11 cellular contexts compared by ENCODE assay signal in genomic region chr15:90291679-90292356, GRCh38. TPM values are rescaled to one million over a fixed set of nuclear protein-coding genes. Genes with fewer than 3 reads are reported as not detected.
A peak's percentile ranks its signal among the peaks of the same experiment; 100 is the strongest.
DNase-seq lines count a peak whose midpoint lies in the region; ATAC-seq and TF ChIP-seq lines count a peak whose summit lies in the region.
"Had no signal": no experiment of that assay in that cellular context is flagged by ENCODE, and none has a peak within 500 bp of the region (broad histone marks: within the 10 kb centered on the region; RNA-seq: fewer than 3 reads in every experiment).

No MANE protein-coding gene starts in this region.

- peaks cover 6% of the 10 kb centered on the region; the same call in 1 of the 2 replicates for H3K4me1 ChIP-seq in SJCRH30
- H3K4me1 ChIP-seq in neuronal stem cell (ENCODE audit: control insufficient read depth in 2 of 2, insufficient read depth in 1 of 2, low read depth in 1 of 2, low read length in 2 of 2) = no peaks in the 10 kb centered on the region
- no peaks in the 10 kb centered on the region for H3K4me1 ChIP-seq in ovary (ENCODE audit: insufficient read depth)

- H4K8ac ChIP-seq in neuronal stem cell (ENCODE audit: low read depth, low read length) = no peak overlapping the region

- TF ChIP-seq EP300 in ovary (IDR thresholded peaks at IDR 0.05) = no peak

- no peak overlapping the region for H2BK120ac ChIP-seq in neuronal stem cell (ENCODE audit: low read depth, low read length)

- peak; percentile 59 for DNase-seq in activated CD4-positive, alpha-beta T cell treated with anti-CD3 and anti-CD28 coated beads for 48 hours
- no peak for DNase-seq in activated CD4-positive, alpha-beta T cell treated with anti-CD3 and anti-CD28 coated beads for 1 hour
- peak; percentile 19 for DNase-seq in HT1080 (ENCODE audit: low read depth)
- DNase-seq in SJCRH30 = peak; percentile 80 to 87
- DNase-seq in neuronal stem cell (ENCODE audit: low spot score) = no peak
- DNase-seq in ovary = no peak
- DNase-seq: CD8-positive, alpha-beta T cell; stimulated activated CD4-positive, alpha-beta T cell treated with anti-CD3 and anti-CD28 coated beads, Interleukin-12 subunit alpha, Interleukin-12 subunit beta, amount 100 ng/mL, for 4 hours had no signal

- H2BK15ac ChIP-seq in neuronal stem cell (ENCODE audit: low read length) = no peak overlapping the region

- H3K27ac ChIP-seq in SJCRH30 = no peak overlapping the region
- no peak overlapping the region for H3K27ac ChIP-seq in neuronal stem cell (replicated peaks; ENCODE audit: low read length)
- H3K27ac ChIP-seq in ovary = no peak overlapping the region
- H3K27ac ChIP-seq: vagina had no signal

- no peak overlapping the region for H2AFZ ChIP-seq in neuronal stem cell (ENCODE audit: low read length)

- peak overlapping the region; percentile 75 for H2BK5ac ChIP-seq in neuronal stem cell (ENCODE audit: low read length)

- TF ChIP-seq POLR2A in ovary (IDR thresholded peaks at IDR 0.05) = no peak

- H2AK5ac ChIP-seq in neuronal stem cell (ENCODE audit: low read depth, low read length) = no peak overlapping the region

- no peak overlapping the region for H3K9ac ChIP-seq in neuronal stem cell (ENCODE audit: low read depth, low read length, poor library complexity)

- H3K79me1 ChIP-seq in neuronal stem cell (ENCODE audit: low read depth, low read length) = peaks cover 1% of the 10 kb centered on the region

- no peaks in the 10 kb centered on the region for H3K27me3 ChIP-seq in SJCRH30
- no peaks in the 10 kb centered on the region for H3K27me3 ChIP-seq in neuronal stem cell (ENCODE audit: control insufficient read depth in 3 of 3, insufficient read depth in 3 of 3, low read depth in 1 of 3, low read length in 3 of 3)
- no peaks in the 10 kb centered on the region for H3K27me3 ChIP-seq in ovary
- H3K27me3 ChIP-seq: vagina had no signal

- no peaks in the 10 kb centered on the region for H3K36me3 ChIP-seq in SJCRH30
- no peaks in the 10 kb centered on the region for H3K36me3 ChIP-seq in neuronal stem cell (replicated peaks in 1 of 2; ENCODE audit: control insufficient read depth in 2 of 2, insufficient read depth in 2 of 2, low read length in 2 of 2)
- no peaks in the 10 kb centered on the region for H3K36me3 ChIP-seq in ovary
- H3K36me3 ChIP-seq: vagina had no signal

- H2BK12ac ChIP-seq in neuronal stem cell (ENCODE audit: low read length) = no peak overlapping the region

- no peak overlapping the region for H3K23ac ChIP-seq in neuronal stem cell (ENCODE audit: low read depth, low read length, poor library complexity)

- no peaks in the 10 kb centered on the region for H3K9me3 ChIP-seq in SJCRH30 (replicated peaks)
- H3K9me3 ChIP-seq in neuronal stem cell (replicated peaks in 1 of 2; ENCODE audit: control insufficient read depth in 2 of 2, insufficient read depth in 1 of 2, low read depth in 1 of 2, low read length in 2 of 2) = no peaks in the 10 kb centered on the region
- H3K9me3 ChIP-seq in ovary = no peaks in the 10 kb centered on the region
- H3K9me3 ChIP-seq: vagina had no signal

- H3K4ac ChIP-seq in neuronal stem cell (ENCODE audit: low read length) = no peak overlapping the region

- H4K91ac ChIP-seq in neuronal stem cell (ENCODE audit: low read depth, low read length, poor library complexity) = no peak overlapping the region

- no peak overlapping the region for H3K18ac ChIP-seq in neuronal stem cell (ENCODE audit: low read length)

- WGBS in neuronal stem cell (ENCODE audit: extremely low coverage in 2 of 2, insufficient read length in 2 of 2, insufficient replicate concordance in 1 of 2), 2 donors = no CpG with 5 or more reads among the region's 16 CpGs
- 75 to 78% (median 78%) methylated on average over 16 of the region's 16 CpGs for WGBS in ovary, 3 donors

- H3K14ac ChIP-seq in neuronal stem cell (ENCODE audit: low read length) = peak overlapping the region; percentile 82

- no peak overlapping the region for H3K4me3 ChIP-seq in SJCRH30
- no peak overlapping the region for H3K4me3 ChIP-seq in neuronal stem cell (ENCODE audit: low read length in 2 of 2)
- H3K4me3 ChIP-seq in ovary = no peak overlapping the region
- H3K4me3 ChIP-seq: vagina had no signal

- TF ChIP-seq CTCF in ovary (IDR thresholded peaks at IDR 0.05) = no peak

- intact Hi-C loops in ovary (cut with DNase I) = no loop called here

- no peak overlapping the region for H3K4me2 ChIP-seq in neuronal stem cell (ENCODE audit: insufficient read depth, low read length, poor library complexity, severe bottlenecking)

- no peak for ATAC-seq in HG03521 (IDR thresholded peaks at IDR 0.05; ENCODE audit: unreplicated experiment)
- ATAC-seq in GM21390 (IDR thresholded peaks at IDR 0.05; ENCODE audit: unreplicated experiment) = no peak
- ATAC-seq: CD8-positive, alpha-beta T cell had no signal

RNA-seq across cellular contexts. Expression of gene NGRN, which starts 26.3 kb away (rescaled TPM):
- 65.3 and 82.5 TPM in 2 replicates for total RNA-seq in HT1080 (2014; rRNA removed; shearing (Covaris generic))
- polyA plus RNA-seq in HT1080 (2015; cell fraction: cytosol; rRNA removed) = 52.5 and 56.2 TPM in 2 replicates
- polyA plus RNA-seq in HT1080 (2015; cell fraction: nucleus; rRNA removed) = 35.0 and 35.2 TPM in 2 replicates
- 88.9 and 93.4 TPM in 2 replicates for total RNA-seq in SJCRH30 (2014; rRNA removed; shearing (Covaris generic))
- 106 TPM for polyA plus RNA-seq in neuronal stem cell (2013, experiment 1 of 2)
- polyA plus RNA-seq in neuronal stem cell (2013, experiment 2 of 2) = 104 TPM
- 100 to 1,000 TPM in 3 of 7 donors, 10 to 100 TPM in 4; 52.8 to 111 (median 86.0) TPM for total RNA-seq in ovary
- 100 to 1,000 TPM in 1 of 2 donors, 10 to 100 TPM in 1; 69.8 to 112 TPM for polyA plus RNA-seq in ovary

RNA-seq across cellular contexts. Expression of gene TTLL13, which starts 42.5 kb away (rescaled TPM):
- total RNA-seq in HT1080 (2014; rRNA removed; shearing (Covaris generic)) = not detected in 2 replicates
- 0.09 TPM in 1 of 2 replicates, not detected in the other for polyA plus RNA-seq in HT1080 (2015; cell fraction: cytosol; rRNA removed)
- polyA plus RNA-seq in HT1080 (2015; cell fraction: nucleus; rRNA removed) = 0.14 and 0.19 TPM in 2 replicates
- total RNA-seq in SJCRH30 (2014; rRNA removed; shearing (Covaris generic)) = not detected in 2 replicates
- polyA plus RNA-seq in neuronal stem cell (2013, experiment 1 of 2) = 0.32 TPM
- polyA plus RNA-seq in neuronal stem cell (2013, experiment 2 of 2) = 0.10 TPM
- under 1 TPM in 3 of 7 donors, not detected in 4; 0.10 to 0.15 (median 0.13) TPM for total RNA-seq in ovary
- under 1 TPM; 0.04 to 0.33 TPM for polyA plus RNA-seq in ovary
- total RNA-seq: vagina had no signal

RNA-seq across cellular contexts. Expression of gene GDPGP1, which starts 57.8 kb away (rescaled TPM):
- total RNA-seq in HT1080 (2014; rRNA removed; shearing (Covaris generic)) = 6.3 and 6.4 TPM in 2 replicates
- 2.9 and 3.8 TPM in 2 replicates for polyA plus RNA-seq in HT1080 (2015; cell fraction: cytosol; rRNA removed)
- 5.5 and 6.9 TPM in 2 replicates for polyA plus RNA-seq in HT1080 (2015; cell fraction: nucleus; rRNA removed)
- total RNA-seq in SJCRH30 (2014; rRNA removed; shearing (Covaris generic)) = 1.8 and 2.7 TPM in 2 replicates
- polyA plus RNA-seq in neuronal stem cell (2013, experiment 1 of 2) = 1.2 TPM
- polyA plus RNA-seq in neuronal stem cell (2013, experiment 2 of 2) = 1.6 TPM
- total RNA-seq in ovary = 1 to 10 TPM; 2.5 to 9.3 (median 8.3) TPM
- 1 to 10 TPM; 2.0 to 3.0 TPM for polyA plus RNA-seq in ovary

RNA-seq across cellular contexts. Expression of gene CIB1, which starts 58.1 kb away (rescaled TPM):
- 44.5 and 65.7 TPM in 2 replicates for total RNA-seq in HT1080 (2014; rRNA removed; shearing (Covaris generic))
- polyA plus RNA-seq in HT1080 (2015; cell fraction: cytosol; rRNA removed) = 68.5 and 86.5 TPM in 2 replicates
- 34.1 and 47.6 TPM in 2 replicates for polyA plus RNA-seq in HT1080 (2015; cell fraction: nucleus; rRNA removed)
- total RNA-seq in SJCRH30 (2014; rRNA removed; shearing (Covaris generic)) = 12.7 and 15.6 TPM in 2 replicates
- 18.7 TPM for polyA plus RNA-seq in neuronal stem cell (2013, experiment 1 of 2)
- 18.6 TPM for polyA plus RNA-seq in neuronal stem cell (2013, experiment 2 of 2)
- 10 to 100 TPM; 18.5 to 68.8 (median 45.0) TPM for total RNA-seq in ovary
- polyA plus RNA-seq in ovary = 10 to 100 TPM; 40.2 to 53.6 TPM

Comparison
In these comparisons a context has a peak if more than half of its experiments do, and no peak if none do; other contexts are left out.
1. DNase-seq: peak in activated CD4-positive, alpha-beta T cell treated with anti-CD3 and anti-CD28 coated beads for 48 hours (single experiment), HT1080 (single experiment) and SJCRH30 (2 of 2); none in activated CD4-positive, alpha-beta T cell treated with anti-CD3 and anti-CD28 coated beads for 1 hour (single experiment), neuronal stem cell (single experiment) and ovary (0 of 5).